ENCODE assay signal across 8 cellular contexts in the genomic region with DNA sequence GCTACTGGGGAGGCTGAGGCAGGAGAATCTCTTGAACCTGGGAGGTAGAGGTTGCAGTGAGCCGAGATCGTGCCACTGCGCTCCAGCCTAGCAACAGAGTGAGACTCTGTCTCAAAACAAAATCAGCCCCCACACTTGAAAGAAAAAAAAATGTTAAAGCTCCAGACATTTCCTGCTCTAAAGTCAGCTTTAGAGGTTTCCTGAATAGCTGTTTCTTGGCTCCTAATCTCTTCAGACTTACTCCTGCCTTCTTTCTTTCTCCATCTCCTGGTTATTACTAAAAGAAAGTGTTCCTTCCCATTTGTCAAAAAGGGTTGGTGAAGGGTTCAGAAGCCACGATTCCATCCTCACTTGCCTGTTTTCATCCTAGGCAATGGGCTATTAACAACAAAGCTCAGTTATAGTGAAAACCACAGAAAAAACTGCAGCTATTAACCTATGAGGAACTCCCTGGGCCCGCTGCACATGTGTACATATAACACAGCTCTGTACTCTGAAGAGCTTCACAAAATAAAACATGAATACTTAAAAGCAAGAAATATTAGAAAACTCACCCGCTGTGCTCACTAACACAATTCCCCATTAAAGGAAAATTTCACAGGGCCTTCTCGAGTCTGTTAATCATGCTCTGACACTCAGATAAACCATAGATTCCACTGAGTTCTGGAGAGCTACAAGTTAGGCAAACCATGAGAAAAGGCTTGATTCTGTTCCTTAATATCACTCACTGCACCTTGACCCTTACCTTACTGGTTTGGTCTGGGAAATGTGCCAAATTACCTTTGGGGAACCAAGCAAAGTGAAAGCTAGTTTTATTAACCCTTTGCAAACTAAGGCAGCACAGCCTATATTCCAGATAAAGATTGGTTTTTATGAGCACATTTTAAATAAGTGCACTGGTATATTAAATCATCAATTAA.
DNase-seq lines count a peak whose midpoint lies in the region; ATAC-seq and TF ChIP-seq lines count a peak whose summit lies in the region.

No MANE protein-coding gene starts in this region.

- H3K9me3 Mint-ChIP-seq in Calu3 (ENCODE audit: low read depth, unreplicated experiment): no peaks in the 10 kb centered on the region
- H3K9me3 Mint-ChIP-seq in activated naive CD8-positive, alpha-beta T cell treated with anti-CD3 and anti-CD28 coated beads, Interleukin-2, amount 10 ng/mL, durations not matched to agents 7 days and 5 days: no peaks in the 10 kb centered on the region
- no peaks in the 10 kb centered on the region for H3K9me3 Mint-ChIP-seq in HFFc6

- TF ChIP-seq CTCF in Calu3 (IDR thresholded peaks at IDR 0.05; ENCODE audit: unreplicated experiment): no peak
- no peak for TF ChIP-seq CTCF in IMR-90 (conservative IDR thresholded peaks at IDR 0.05; ENCODE audit: low read depth, low read length)
- TF ChIP-seq CTCF in HFFc6 (IDR thresholded peaks at IDR 0.05): no peak

- H3K4ac ChIP-seq in IMR-90 (ENCODE audit: low read depth, low read length): no peak overlapping the region

- peaks cover 13% of the 10 kb centered on the region for H3K36me3 ChIP-seq in IMR-90 (ENCODE audit: control insufficient read depth, insufficient read depth, low read length)

- no peak overlapping the region for H2AK5ac ChIP-seq in IMR-90 (ENCODE audit: low read depth, low read length)

- peak overlapping the region; percentile 42; the same call in 1 of the 2 replicates for H3K4me2 ChIP-seq in IMR-90 (ENCODE audit: low read depth, low read length)

- intact Hi-C loops in Calu3 (cut with micrococcal nuclease; ENCODE audit: unreplicated experiment) (loop anchor here (1.0 kb wide), 2 partner anchors 16 to 42 kb away; no protein-coding TSS in a partner anchor), IMR-90 (cut with micrococcal nuclease) (no loop called here)

- WGBS in IMR-90 (ENCODE audit: extremely low coverage in 2 of 2, insufficient read length in 1 of 2), 2 experiments: 75% methylated on average over 3 of the region's 7 CpGs; no CpG with 5 or more reads in 1 of the 2 experiments

- no peak for TF ChIP-seq POLR2A in IMR-90 (IDR thresholded peaks at IDR 0.05; ENCODE audit: low read depth, low read length)

- peaks cover 2% of the 10 kb centered on the region; the same call in 1 of the 2 replicates for H3K9me1 ChIP-seq in IMR-90 (ENCODE audit: insufficient read depth, low read length)

- H3K27ac Mint-ChIP-seq in Calu3 (ENCODE audit: unreplicated experiment): peak overlapping the region; percentile 95
- H3K27ac Mint-ChIP-seq in activated naive CD8-positive, alpha-beta T cell treated with anti-CD3 and anti-CD28 coated beads, Interleukin-2, amount 10 ng/mL, durations not matched to agents 7 days and 5 days: peak overlapping the region; percentile 74
- no peak overlapping the region for H3K27ac Mint-ChIP-seq in HFFc6

- H3K4me1 Mint-ChIP-seq in Calu3 (ENCODE audit: low read depth, unreplicated experiment) (peaks cover 78% of the 10 kb centered on the region), HFFc6 (ENCODE audit: low read depth) (peaks cover 19% of the 10 kb centered on the region)
- H3K4me1 Mint-ChIP-seq in activated naive CD8-positive, alpha-beta T cell treated with anti-CD3 and anti-CD28 coated beads, Interleukin-2, amount 10 ng/mL, durations not matched to agents 7 days and 5 days: peaks cover 25% of the 10 kb centered on the region

- ATAC-seq in IMR-90 (ENCODE audit: low read depth) (peak; percentile 14; the same call in 1 of the 2 replicates), HG03175 (IDR thresholded peaks at IDR 0.05; ENCODE audit: unreplicated experiment) (no peak)
- peak; percentile 75 for ATAC-seq in activated naive CD8-positive, alpha-beta T cell treated with anti-CD3 and anti-CD28 coated beads, Interleukin-2, amount 10 ng/mL, durations not matched to agents 7 days and 5 days (ENCODE audit: low read depth)

- H3K27me3 Mint-ChIP-seq in Calu3 (ENCODE audit: unreplicated experiment) (no peaks in the 10 kb centered on the region), HFFc6 (ENCODE audit: insufficient read depth) (peaks cover 2% of the 10 kb centered on the region; the same call in 1 of the 2 replicates)
- H3K27me3 Mint-ChIP-seq in activated naive CD8-positive, alpha-beta T cell treated with anti-CD3 and anti-CD28 coated beads, Interleukin-2, amount 10 ng/mL, durations not matched to agents 7 days and 5 days: no peaks in the 10 kb centered on the region

- peak overlapping the region; percentile 48; the same call in 1 of the 2 replicates for H4K5ac ChIP-seq in IMR-90 (ENCODE audit: low read depth, low read length)

- CTCF ChIA-PET in Calu3 (lab: Charles Lee): interaction anchor here (0.6 to 1.8 kb wide), 14 partner anchors 13 to 494 kb away, joined by 3 to 17 read pairs (median 4); no protein-coding TSS in a partner anchor
- CTCF ChIA-PET in IMR-90 (lab: Yijun Ruan, JAX): interaction anchor here (1.4 kb wide), 1 partner anchor 25 kb away, joined by 4 read pairs; no protein-coding TSS in a partner anchor

- dilution Hi-C loops in IMR-90 (cut with HindIII; ENCODE audit: low sequenced_read_pairs, unreplicated experiment): no loop called here

- H4K20me1 ChIP-seq in IMR-90 (ENCODE audit: insufficient read depth, low read length): peaks cover 6% of the 10 kb centered on the region; the same call in 1 of the 2 replicates

- peaks cover 34 to 43% of the 10 kb centered on the region in 2 experiments for H3K79me1 ChIP-seq in IMR-90 (ENCODE audit: low read depth in 1 of 2, low read length in 2 of 2)

- H4K8ac ChIP-seq in IMR-90 (ENCODE audit: low read depth in 2 of 2, low read length in 2 of 2): peak overlapping the region in 1 of 2 experiments; percentile 52; a peak in 1 of 4 replicates

- peak overlapping the region; percentile 37; the same call in 1 of the 2 replicates for H3K14ac ChIP-seq in IMR-90 (replicated peaks; ENCODE audit: low read depth, low read length)

- H3K18ac ChIP-seq in IMR-90 (ENCODE audit: low read depth, low read length): no peak overlapping the region

- H3K27me3 ChIP-seq in IMR-90 (ENCODE audit: control insufficient read depth, insufficient read depth, low read length): no peaks in the 10 kb centered on the region

- DNase-seq in Calu3 (peak; percentile 77), IMR-90 (no peak), mucosa of gallbladder (ENCODE audit: low spot score) (peak; percentile 65), HFFc6 (no peak), 8988T (no peak)
- no peak for DNase-seq in activated naive CD8-positive, alpha-beta T cell treated with anti-CD3 and anti-CD28 coated beads, Interleukin-2, amount 10 ng/mL, durations not matched to agents 7 days and 5 days
- no peak for DNase-seq in stimulated activated CD4-positive, alpha-beta T cell treated with anti-CD3 and anti-CD28 coated beads, Interleukin-4, amount 100 ng/mL, for 1 hour

- H3K4me1 ChIP-seq in IMR-90 (ENCODE audit: control insufficient read depth, insufficient read depth, low read length): peaks cover 2% of the 10 kb centered on the region

- no peak overlapping the region for H2AFZ ChIP-seq in IMR-90 (replicated peaks; ENCODE audit: low read length, poor library complexity)

- no peak overlapping the region for H3K23ac ChIP-seq in IMR-90 (ENCODE audit: low read depth, low read length)

- H3K56ac ChIP-seq in IMR-90 (ENCODE audit: extremely low read depth, insufficient read depth, low read length): no peak overlapping the region

- BruUV-seq in Calu3 (replicated peaks; lab: Mats Ljungman, UMichigan): TSS peak; percentile 57
- BruUV-seq in IMR-90 (replicated peaks; lab: Mats Ljungman, UMichigan): no TSS peak

- H2BK120ac ChIP-seq in IMR-90 (ENCODE audit: low read depth, low read length): no peak overlapping the region

- no peak overlapping the region for H2BK15ac ChIP-seq in IMR-90 (ENCODE audit: low read depth, low read length)

- H2BK20ac ChIP-seq in IMR-90 (ENCODE audit: low read depth, low read length): no peak overlapping the region

- no peak overlapping the region for H3K9ac ChIP-seq in IMR-90 (ENCODE audit: low read depth, low read length)

- POLR2A ChIA-PET in IMR-90 (lab: Charles Lee; ENCODE audit: unreplicated experiment): no interaction called here
- POLR2A ChIA-PET in activated naive CD8-positive, alpha-beta T cell treated with anti-CD3 and anti-CD28 coated beads, Interleukin-2, amount 10 ng/mL, durations not matched to agents 7 days and 5 days (lab: Charles Lee): interaction anchor here (0.5 to 1.7 kb wide), 3 partner anchors 18 to 1139 kb away, joined by 3 to 8 read pairs (median 3); no protein-coding TSS in a partner anchor

- H3K4me3 ChIP-seq in IMR-90 (ENCODE audit: insufficient read depth, low read depth, low read length): no peak overlapping the region

- H3K9me3 ChIP-seq in IMR-90 (ENCODE audit: control insufficient read depth, insufficient read depth, low read length): no peaks in the 10 kb centered on the region

- H3K4me3 Mint-ChIP-seq in Calu3 (ENCODE audit: low read depth, unreplicated experiment): peak overlapping the region; percentile 67
- H3K4me3 Mint-ChIP-seq in activated naive CD8-positive, alpha-beta T cell treated with anti-CD3 and anti-CD28 coated beads, Interleukin-2, amount 10 ng/mL, durations not matched to agents 7 days and 5 days: peak overlapping the region; percentile 66
- no peak overlapping the region for H3K4me3 Mint-ChIP-seq in HFFc6

- in situ Hi-C loops in IMR-90 (cut with MboI; ENCODE audit: low sequenced_read_pairs): no loop called here

- H2AK9ac ChIP-seq in IMR-90 (replicated peaks; ENCODE audit: low read depth, low read length, poor library complexity): no peak overlapping the region

- TF ChIP-seq RAD21 in IMR-90 (IDR thresholded peaks at IDR 0.05; ENCODE audit: low read length): no peak

- H3K36me3 Mint-ChIP-seq in Calu3 (ENCODE audit: insufficient read depth, unreplicated experiment) (peaks cover 12% of the 10 kb centered on the region), HFFc6 (ENCODE audit: low read depth) (peaks cover 33% of the 10 kb centered on the region)
- H3K36me3 Mint-ChIP-seq in activated naive CD8-positive, alpha-beta T cell treated with anti-CD3 and anti-CD28 coated beads, Interleukin-2, amount 10 ng/mL, durations not matched to agents 7 days and 5 days: peaks cover 11% of the 10 kb centered on the region

- no peak overlapping the region for H4K91ac ChIP-seq in IMR-90 (ENCODE audit: insufficient read depth, low read depth, low read length)

- no peak overlapping the region for H3K27ac ChIP-seq in IMR-90 (ENCODE audit: insufficient read depth, low read length)

- H2BK5ac ChIP-seq in IMR-90 (ENCODE audit: low read depth, low read length, poor library complexity, severe bottlenecking): peak overlapping the region; percentile 45

TF ChIP-seq in IMR-90, 13 proteins besides CTCF, POLR2A, EP300 and RAD21:
- TF ChIP-seq CEBPB (IDR thresholded peaks at IDR 0.05; ENCODE audit: low read depth, low read length): no peak
- TF ChIP-seq CHD1 (IDR thresholded peaks at IDR 0.05; ENCODE audit: low read depth, low read length): no peak
- TF ChIP-seq RFX5 (IDR thresholded peaks at IDR 0.05; ENCODE audit: low read depth, low read length): no peak
- TF ChIP-seq MAFK (IDR thresholded peaks at IDR 0.05; ENCODE audit: low read depth, low read length): no peak
- no peak for TF ChIP-seq BHLHE40 (IDR thresholded peaks at IDR 0.05; ENCODE audit: low read depth, low read length)

Comparison
In these comparisons a context has a peak if more than half of its experiments do, and no peak if none do; other contexts are left out.
1. DNase-seq: peak in Calu3 (single experiment) and mucosa of gallbladder (single experiment); none in IMR-90 (single experiment), activated naive CD8-positive, alpha-beta T cell treated with anti-CD3 and anti-CD28 coated beads, Interleukin-2, amount 10 ng/mL, durations not matched to agents 7 days and 5 days (single experiment), stimulated activated CD4-positive, alpha-beta T cell treated with anti-CD3 and anti-CD28 coated beads, Interleukin-4, amount 100 ng/mL, for 1 hour (single experiment), HFFc6 (single experiment) and 8988T (single experiment).